ENCODE assay signal across 2 cellular contexts in the genomic region with DNA sequence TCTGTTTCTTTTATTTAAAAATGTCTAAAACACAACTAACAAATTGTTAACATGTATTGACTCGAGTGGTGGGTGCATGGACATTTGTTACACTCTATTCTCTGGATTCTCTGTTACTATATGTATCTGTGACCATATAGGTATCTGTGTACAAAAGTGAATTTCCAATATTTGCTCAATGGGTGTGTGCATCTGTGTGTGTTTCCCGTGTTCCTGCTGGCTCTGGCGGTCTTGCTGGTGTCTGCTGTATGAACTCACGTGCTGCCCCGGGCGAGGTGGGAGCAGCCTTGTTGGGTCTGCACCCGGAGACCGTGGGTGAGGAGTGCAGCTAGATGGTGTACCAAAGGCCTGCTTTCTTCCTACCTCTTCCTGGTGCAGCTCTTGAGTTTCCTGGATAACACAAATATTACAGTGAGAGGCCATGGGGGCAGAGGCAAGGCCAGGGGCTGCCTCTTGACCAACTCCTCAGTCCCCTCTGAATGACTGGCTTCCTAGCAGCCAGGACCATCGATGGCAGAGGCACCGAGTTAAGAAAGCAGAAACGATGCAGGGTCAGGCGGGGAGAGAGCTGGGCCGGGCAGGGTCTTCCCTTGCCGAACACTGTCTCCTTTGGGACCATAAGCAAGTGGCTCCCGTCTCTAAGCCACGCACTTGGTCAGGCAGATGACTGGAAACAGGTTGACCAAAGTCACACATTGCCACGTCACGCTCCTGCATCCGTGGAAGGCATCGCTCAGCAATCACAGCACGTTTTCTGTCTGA.
TF ChIP-seq lines count a peak whose summit lies in the region.

No MANE protein-coding gene starts in this region.

TF ChIP-seq in IMR-90, 13 proteins besides CTCF, POLR2A, EP300 and RAD21:
- no peak for TF ChIP-seq USF2 (IDR thresholded peaks at IDR 0.05; ENCODE audit: low read depth, low read length)
- TF ChIP-seq, protein P1, sequence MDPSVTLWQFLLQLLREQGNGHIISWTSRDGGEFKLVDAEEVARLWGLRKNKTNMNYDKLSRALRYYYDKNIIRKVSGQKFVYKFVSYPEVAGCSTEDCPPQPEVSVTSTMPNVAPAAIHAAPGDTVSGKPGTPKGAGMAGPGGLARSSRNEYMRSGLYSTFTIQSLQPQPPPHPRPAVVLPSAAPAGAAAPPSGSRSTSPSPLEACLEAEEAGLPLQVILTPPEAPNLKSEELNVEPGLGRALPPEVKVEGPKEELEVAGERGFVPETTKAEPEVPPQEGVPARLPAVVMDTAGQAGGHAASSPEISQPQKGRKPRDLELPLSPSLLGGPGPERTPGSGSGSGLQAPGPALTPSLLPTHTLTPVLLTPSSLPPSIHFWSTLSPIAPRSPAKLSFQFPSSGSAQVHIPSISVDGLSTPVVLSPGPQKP (IDR thresholded peaks at IDR 0.05; ENCODE audit: borderline replicate concordance, low read depth, low read length): no peak
- TF ChIP-seq CEBPB (IDR thresholded peaks at IDR 0.05; ENCODE audit: low read depth, low read length): no peak
- no peak for TF ChIP-seq MAFK (IDR thresholded peaks at IDR 0.05; ENCODE audit: low read depth, low read length)
- TF ChIP-seq MAZ (IDR thresholded peaks at IDR 0.05; ENCODE audit: borderline replicate concordance, low read depth, low read length): no peak
- TF ChIP-seq SMC3 (IDR thresholded peaks at IDR 0.05; ENCODE audit: low read depth, low read length): no peak
- no peak for TF ChIP-seq RCOR1 (IDR thresholded peaks at IDR 0.05; ENCODE audit: insufficient replicate concordance, low read length)
- no peak for TF ChIP-seq NFE2L2 (IDR thresholded peaks at IDR 0.05; ENCODE audit: low read depth, low read length)
- TF ChIP-seq MXI1 (IDR thresholded peaks at IDR 0.05; ENCODE audit: borderline replicate concordance, low read depth, low read length): no peak
- no peak for TF ChIP-seq FOS (IDR thresholded peaks at IDR 0.05; ENCODE audit: low read depth, low read length)
- no peak for TF ChIP-seq CHD1 (IDR thresholded peaks at IDR 0.05; ENCODE audit: low read depth, low read length)
- no peak for TF ChIP-seq BHLHE40 (IDR thresholded peaks at IDR 0.05; ENCODE audit: low read depth, low read length)
- no peak for TF ChIP-seq RFX5 (IDR thresholded peaks at IDR 0.05; ENCODE audit: low read depth, low read length)

TF ChIP-seq in H1, 55 proteins besides CTCF, POLR2A, EP300 and RAD21:
- no peak for TF ChIP-seq BRCA1 (IDR thresholded peaks at IDR 0.05; ENCODE audit: low read depth, low read length)
- TF ChIP-seq POU5F1 (IDR thresholded peaks at IDR 0.05; ENCODE audit: low read depth, low read length): no peak
- TF ChIP-seq MAX (IDR thresholded peaks at IDR 0.05): no peak
- TF ChIP-seq TAF7 (optimal IDR thresholded peaks at IDR 0.05; ENCODE audit: borderline replicate concordance, low read depth, low read length): no peak
- no peak for TF ChIP-seq PHF8 (conservative IDR thresholded peaks at IDR 0.05; ENCODE audit: low read depth, low read length)
